ENCODE assay signal across 22 cellular contexts in the genomic region with DNA sequence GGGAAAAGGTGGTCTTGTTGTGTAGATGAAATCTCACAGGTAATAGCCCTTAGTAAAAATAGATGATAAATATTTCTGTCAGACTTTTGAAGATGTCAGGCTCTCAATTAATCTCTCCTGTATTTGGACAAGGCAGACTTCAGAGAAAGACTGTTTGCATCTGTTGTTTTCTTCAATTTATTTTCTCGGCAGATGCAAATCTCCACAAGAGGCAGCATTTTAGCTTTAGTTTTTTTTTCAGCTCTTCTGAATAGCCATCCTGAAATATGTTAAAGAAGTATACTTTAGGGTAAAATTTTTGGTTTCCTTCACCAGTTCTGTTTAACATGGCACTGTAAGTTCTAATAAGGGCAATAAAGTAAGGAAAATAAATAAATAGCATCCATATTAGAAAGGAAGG.
DNase-seq lines count a peak whose midpoint lies in the region; ATAC-seq and TF ChIP-seq lines count a peak whose summit lies in the region.
"Had no signal": no experiment of that assay in that cellular context is flagged by ENCODE, and none has a peak within 500 bp of the region (broad histone marks: within the 10 kb centered on the region; RNA-seq: fewer than 3 reads in every experiment).

No MANE protein-coding gene starts in this region.

- TF ChIP-seq CTCF in C4-2B (conservative IDR thresholded peaks at IDR 0.05) = peak; percentile 26
- peak in 1 of 2 experiments; percentile 38; a peak in 1 of 4 replicates for TF ChIP-seq CTCF in GM23338 (conservative IDR thresholded peaks at IDR 0.05; ENCODE audit: low read depth in 2 of 2)
- TF ChIP-seq CTCF in chondrocyte (IDR thresholded peaks at IDR 0.05) = peak; percentile 18
- TF ChIP-seq CTCF in progenitor cell of endocrine pancreas (IDR thresholded peaks at IDR 0.05; ENCODE audit: unreplicated experiment) = peak; percentile 17

- H3K27ac ChIP-seq in C4-2B = no peak overlapping the region
- H3K27ac ChIP-seq in GM23338 (ENCODE audit: low read depth) = no peak overlapping the region

- H3K79me2 ChIP-seq in GM23338 (replicated peaks; ENCODE audit: insufficient read depth) = no peaks in the 10 kb centered on the region

- H3K9me3 Mint-ChIP-seq in GM23338 = peaks cover 6% of the 10 kb centered on the region
- no peaks in the 10 kb centered on the region for H3K9me3 Mint-ChIP-seq in chondrocyte (ENCODE audit: low read depth)
- peaks cover 6% of the 10 kb centered on the region for H3K9me3 Mint-ChIP-seq in progenitor cell of endocrine pancreas (ENCODE audit: low read depth)
- peaks cover 5% of the 10 kb centered on the region for H3K9me3 Mint-ChIP-seq in activated T-cell treated with anti-CD3 and anti-CD28 coated beads, Interleukin-2, amount 50 U/mL, for 24 hours
- H3K9me3 Mint-ChIP-seq: T-helper 1 cell treated with Interleukin-12 subunit alpha and Interleukin-12 subunit beta and Interleukin-4 antibody, amounts not matched to agents 30 μg/mL and 1 μg/mL, for 36 hours had no signal

- H3K27ac Mint-ChIP-seq in GM23338 = no peak overlapping the region
- H3K27ac Mint-ChIP-seq in chondrocyte (ENCODE audit: unreplicated experiment) = no peak overlapping the region
- no peak overlapping the region for H3K27ac Mint-ChIP-seq in progenitor cell of endocrine pancreas
- no peak overlapping the region for H3K27ac Mint-ChIP-seq in activated T-cell treated with anti-CD3 and anti-CD28 coated beads, Interleukin-2, amount 50 U/mL, for 24 hours
- H3K27ac Mint-ChIP-seq: T-helper 1 cell treated with Interleukin-12 subunit alpha and Interleukin-12 subunit beta and Interleukin-4 antibody, amounts not matched to agents 30 μg/mL and 1 μg/mL, for 36 hours had no signal

- H3K4me1 Mint-ChIP-seq in GM23338 = peaks cover 13% of the 10 kb centered on the region
- no peaks in the 10 kb centered on the region for H3K4me1 Mint-ChIP-seq in chondrocyte (ENCODE audit: low read depth)
- H3K4me1 Mint-ChIP-seq in progenitor cell of endocrine pancreas (ENCODE audit: low read depth) = peaks cover 14% of the 10 kb centered on the region
- H3K4me1 Mint-ChIP-seq in activated T-cell treated with anti-CD3 and anti-CD28 coated beads, Interleukin-2, amount 50 U/mL, for 24 hours (ENCODE audit: low read depth) = no peaks in the 10 kb centered on the region

- no peak overlapping the region for H3K4me3 ChIP-seq in GM23338
- H3K4me3 ChIP-seq: K562 had no signal

- no peak for ATAC-seq in GM23338
- ATAC-seq: K562 had no signal

- H3F3A ChIP-seq in GM23338 (replicated peaks; ENCODE audit: low read depth) = no peaks in the 10 kb centered on the region

- H3K4me1 ChIP-seq in GM23338 (ENCODE audit: insufficient read depth) = no peaks in the 10 kb centered on the region
- H3K4me1 ChIP-seq: BE2C had no signal

- no peaks in the 10 kb centered on the region for H3K36me3 ChIP-seq in GM23338 (ENCODE audit: insufficient read depth)
- H3K36me3 ChIP-seq: BE2C had no signal

- DNase-seq in GM23338 (ENCODE audit: low spot score) = peak; percentile 17
- no peak for DNase-seq in chondrocyte (ENCODE audit: low spot score)
- DNase-seq in progenitor cell of endocrine pancreas (ENCODE audit: low spot score, unreplicated experiment) = no peak
- no peak for DNase-seq in KG1 (lab: John Stamatoyannopoulos, UW)
- DNase-seq in activated T-cell treated with anti-CD3 and anti-CD28 coated beads, Interleukin-2, amount 50 U/mL, for 24 hours = no peak
- DNase-seq in A172 (ENCODE audit: low spot score) = no peak
- DNase-seq: BE2C, DMS53, GOT3, HCEC 1CT, MM.1S, NCI-H1417, NCI-H1694, NCI-H2081, NCI-H345, NCI-H524 treated with DMSO at 0.1 percent for 48 hours, NCI-H774, SK-N-SH, SW 1271 had no signal

- no peaks in the 10 kb centered on the region for H3K27me3 Mint-ChIP-seq in GM23338 (ENCODE audit: insufficient read depth, low read depth, poor library complexity)
- H3K27me3 Mint-ChIP-seq in chondrocyte (ENCODE audit: low read depth) = peaks cover 11% of the 10 kb centered on the region
- no peaks in the 10 kb centered on the region for H3K27me3 Mint-ChIP-seq in progenitor cell of endocrine pancreas
- no peaks in the 10 kb centered on the region for H3K27me3 Mint-ChIP-seq in activated T-cell treated with anti-CD3 and anti-CD28 coated beads, Interleukin-2, amount 50 U/mL, for 24 hours

- H3K27me3 ChIP-seq in GM23338 (ENCODE audit: insufficient read depth) = no peaks in the 10 kb centered on the region
- H3K27me3 ChIP-seq: BE2C had no signal

- no peak overlapping the region for H2AFZ ChIP-seq in GM23338

- H3K4me3 Mint-ChIP-seq in GM23338 (no peak overlapping the region), chondrocyte (ENCODE audit: unreplicated experiment) (no peak overlapping the region), progenitor cell of endocrine pancreas (ENCODE audit: low read depth) (no peak overlapping the region)
- H3K4me3 Mint-ChIP-seq in activated T-cell treated with anti-CD3 and anti-CD28 coated beads, Interleukin-2, amount 50 U/mL, for 24 hours = no peak overlapping the region
- H3K4me3 Mint-ChIP-seq: T-helper 1 cell treated with Interleukin-12 subunit alpha and Interleukin-12 subunit beta and Interleukin-4 antibody, amounts not matched to agents 30 μg/mL and 1 μg/mL, for 36 hours had no signal

- H3K9me2 ChIP-seq in GM23338 (ENCODE audit: insufficient read depth) = 0 out of 2 replicates have a peak, but pooled peaks cover 4% of the 10 kb centered on the region
- H3K9me2 ChIP-seq: SK-N-SH had no signal

- H3K4me2 ChIP-seq in GM23338 = no peak overlapping the region
- H3K4me2 ChIP-seq: SK-N-SH had no signal

- H4K20me1 ChIP-seq in GM23338 (replicated peaks; ENCODE audit: insufficient read depth) = no peaks in the 10 kb centered on the region

- H3K36me3 Mint-ChIP-seq in GM23338 (ENCODE audit: low read depth) = peaks cover 6% of the 10 kb centered on the region
- H3K36me3 Mint-ChIP-seq in chondrocyte (ENCODE audit: low read depth) = no peaks in the 10 kb centered on the region
- no peaks in the 10 kb centered on the region for H3K36me3 Mint-ChIP-seq in progenitor cell of endocrine pancreas (ENCODE audit: insufficient read depth)
- no peaks in the 10 kb centered on the region for H3K36me3 Mint-ChIP-seq in activated T-cell treated with anti-CD3 and anti-CD28 coated beads, Interleukin-2, amount 50 U/mL, for 24 hours (ENCODE audit: low read depth)

TF ChIP-seq in GM23338, 12 proteins besides CTCF, POLR2A, EP300 and RAD21 (continues in another document):
- TF ChIP-seq POLR2AphosphoS5 (IDR thresholded peaks at IDR 0.05; ENCODE audit: low read depth) (no peak), JUNB (IDR thresholded peaks at IDR 0.05; ENCODE audit: unreplicated experiment) (no peak), NANOG (IDR thresholded peaks at IDR 0.05; ENCODE audit: borderline replicate concordance) (no peak), ZNF331 (CRISPR knock-in tag; IDR thresholded peaks at IDR 0.05; ENCODE audit: low read depth) (no peak), EZH2 (IDR thresholded peaks at IDR 0.05; ENCODE audit: low read depth, unreplicated experiment) (no peak), ZNF114 (CRISPR knock-in tag; IDR thresholded peaks at IDR 0.05) (no peak), STAT1 (IDR thresholded peaks at IDR 0.05; ENCODE audit: unreplicated experiment) (no peak), EZH2phosphoT487 (IDR thresholded peaks at IDR 0.05; ENCODE audit: unreplicated experiment) (no peak), CREB1 (CRISPR knock-in tag; IDR thresholded peaks at IDR 0.05; ENCODE audit: low read depth) (no peak)
- TF ChIP-seq, protein P1, sequence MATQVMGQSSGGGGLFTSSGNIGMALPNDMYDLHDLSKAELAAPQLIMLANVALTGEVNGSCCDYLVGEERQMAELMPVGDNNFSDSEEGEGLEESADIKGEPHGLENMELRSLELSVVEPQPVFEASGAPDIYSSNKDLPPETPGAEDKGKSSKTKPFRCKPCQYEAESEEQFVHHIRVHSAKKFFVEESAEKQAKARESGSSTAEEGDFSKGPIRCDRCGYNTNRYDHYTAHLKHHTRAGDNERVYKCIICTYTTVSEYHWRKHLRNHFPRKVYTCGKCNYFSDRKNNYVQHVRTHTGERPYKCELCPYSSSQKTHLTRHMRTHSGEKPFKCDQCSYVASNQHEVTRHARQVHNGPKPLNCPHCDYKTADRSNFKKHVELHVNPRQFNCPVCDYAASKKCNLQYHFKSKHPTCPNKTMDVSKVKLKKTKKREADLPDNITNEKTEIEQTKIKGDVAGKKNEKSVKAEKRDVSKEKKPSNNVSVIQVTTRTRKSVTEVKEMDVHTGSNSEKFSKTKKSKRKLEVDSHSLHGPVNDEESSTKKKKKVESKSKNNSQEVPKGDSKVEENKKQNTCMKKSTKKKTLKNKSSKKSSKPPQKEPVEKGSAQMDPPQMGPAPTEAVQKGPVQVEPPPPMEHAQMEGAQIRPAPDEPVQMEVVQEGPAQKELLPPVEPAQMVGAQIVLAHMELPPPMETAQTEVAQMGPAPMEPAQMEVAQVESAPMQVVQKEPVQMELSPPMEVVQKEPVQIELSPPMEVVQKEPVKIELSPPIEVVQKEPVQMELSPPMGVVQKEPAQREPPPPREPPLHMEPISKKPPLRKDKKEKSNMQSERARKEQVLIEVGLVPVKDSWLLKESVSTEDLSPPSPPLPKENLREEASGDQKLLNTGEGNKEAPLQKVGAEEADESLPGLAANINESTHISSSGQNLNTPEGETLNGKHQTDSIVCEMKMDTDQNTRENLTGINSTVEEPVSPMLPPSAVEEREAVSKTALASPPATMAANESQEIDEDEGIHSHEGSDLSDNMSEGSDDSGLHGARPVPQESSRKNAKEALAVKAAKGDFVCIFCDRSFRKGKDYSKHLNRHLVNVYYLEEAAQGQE (IDR thresholded peaks at IDR 0.05; ENCODE audit: unreplicated experiment) = no peak
- TF ChIP-seq, protein P2, sequence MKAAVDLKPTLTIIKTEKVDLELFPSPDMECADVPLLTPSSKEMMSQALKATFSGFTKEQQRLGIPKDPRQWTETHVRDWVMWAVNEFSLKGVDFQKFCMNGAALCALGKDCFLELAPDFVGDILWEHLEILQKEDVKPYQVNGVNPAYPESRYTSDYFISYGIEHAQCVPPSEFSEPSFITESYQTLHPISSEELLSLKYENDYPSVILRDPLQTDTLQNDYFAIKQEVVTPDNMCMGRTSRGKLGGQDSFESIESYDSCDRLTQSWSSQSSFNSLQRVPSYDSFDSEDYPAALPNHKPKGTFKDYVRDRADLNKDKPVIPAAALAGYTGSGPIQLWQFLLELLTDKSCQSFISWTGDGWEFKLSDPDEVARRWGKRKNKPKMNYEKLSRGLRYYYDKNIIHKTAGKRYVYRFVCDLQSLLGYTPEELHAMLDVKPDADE (IDR thresholded peaks at IDR 0.05) = no peak
